9 cellular contexts compared by ENCODE assay signal in genomic region chr12:88185988-88186387, GRCh38. TPM values are rescaled to one million over a fixed set of nuclear protein-coding genes. Genes with fewer than 3 reads are reported as not detected.
DNase-seq lines count a peak whose midpoint lies in the region; ATAC-seq and TF ChIP-seq lines count a peak whose summit lies in the region.
"Had no signal": no experiment of that assay in that cellular context is flagged by ENCODE, and none has a peak within 500 bp of the region (broad histone marks: within the 10 kb centered on the region; RNA-seq: fewer than 3 reads in every experiment).

No MANE protein-coding gene starts in this region.

- no peaks in the 10 kb centered on the region for H3K79me2 ChIP-seq in H9 (ENCODE audit: insufficient read depth, low read length)

- no peak overlapping the region for H2AK5ac ChIP-seq in H9 (ENCODE audit: insufficient read length, low read length)

- H3K4me1 Mint-ChIP-seq in CD8-positive, alpha-beta memory T cell, result peaks cover 0 to 5% (median 0%) of the 10 kb centered on the region in 3 donors
- no peaks in the 10 kb centered on the region for H3K4me1 Mint-ChIP-seq in H9

- no peaks in the 10 kb centered on the region for H3K79me1 ChIP-seq in H9 (ENCODE audit: insufficient read depth, low read depth, low read length, poor library complexity, severe bottlenecking)

- no peaks in the 10 kb centered on the region for H3K27me3 Mint-ChIP-seq in CD8-positive, alpha-beta memory T cell
- H3K27me3 Mint-ChIP-seq in H9 (ENCODE audit: low read depth), result no peaks in the 10 kb centered on the region

- no peak overlapping the region for H3K9ac ChIP-seq in H9 (ENCODE audit: extremely low read depth, insufficient read length, low read length)

- H3K23me2 ChIP-seq in H9 (ENCODE audit: insufficient read length, low read depth, low read length, poor library complexity, severe bottlenecking), result no peaks in the 10 kb centered on the region

- H3K27me3 ChIP-seq in CD8-positive, alpha-beta memory T cell (ENCODE audit: insufficient read depth, low read length, poor library complexity, severe bottlenecking), result no peaks in the 10 kb centered on the region
- H3K27me3 ChIP-seq in H9 (ENCODE audit: insufficient read depth, low read length), result no peaks in the 10 kb centered on the region

- no peak overlapping the region for H2BK20ac ChIP-seq in H9 (ENCODE audit: low read depth, low read length, poor library complexity, severe bottlenecking)

- H3K14ac ChIP-seq in H9 (ENCODE audit: insufficient read depth, low read length), result no peak overlapping the region

- no peak overlapping the region for H2AFZ ChIP-seq in H9 (ENCODE audit: low read length)

- H3K4me2 ChIP-seq in H9 (ENCODE audit: insufficient read depth, insufficient read length, low read length), result no peak overlapping the region

- no peak overlapping the region for H2BK12ac ChIP-seq in H9 (ENCODE audit: insufficient read length, low read depth, low read length)

- H3K36me3 Mint-ChIP-seq in CD8-positive, alpha-beta memory T cell, result peaks cover 19 to 63% (median 25%) of the 10 kb centered on the region in 3 donors
- H3K36me3 Mint-ChIP-seq in H9 (ENCODE audit: insufficient read depth in 1 of 3, low read depth in 3 of 3), result peaks cover 19 to 28% (median 21%) of the 10 kb centered on the region in 3 experiments

- H3K4me3 Mint-ChIP-seq in CD8-positive, alpha-beta memory T cell, result no peak overlapping the region
- H3K4me3 Mint-ChIP-seq in H9, result no peak overlapping the region

- no peak overlapping the region for H3K18ac ChIP-seq in H9 (ENCODE audit: insufficient read length, low read depth, low read length)

- no peak overlapping the region for H3K27ac Mint-ChIP-seq in CD8-positive, alpha-beta memory T cell
- H3K27ac Mint-ChIP-seq in H9, result no peak overlapping the region

- no peak overlapping the region for H3K4me3 ChIP-seq in CD8-positive, alpha-beta memory T cell (ENCODE audit: low read length)

- H3K4me1 ChIP-seq in CD8-positive, alpha-beta memory T cell (ENCODE audit: insufficient read depth, low read length), result no peaks in the 10 kb centered on the region
- no peaks in the 10 kb centered on the region for H3K4me1 ChIP-seq in H9 (ENCODE audit: insufficient read depth, low read length)

- H3K9me3 Mint-ChIP-seq in CD8-positive, alpha-beta memory T cell, result peaks cover 0 to 6% (median 0%) of the 10 kb centered on the region in 5 donors
- peaks cover 0 to 4% of the 10 kb centered on the region in 2 experiments; a peak in 1 of 5 replicates for H3K9me3 Mint-ChIP-seq in H9

- H2BK15ac ChIP-seq in H9 (ENCODE audit: low read depth, low read length), result no peak overlapping the region

- no peaks in the 10 kb centered on the region for H4K20me1 ChIP-seq in H9 (ENCODE audit: control insufficient read depth, insufficient read depth, insufficient read length)

- ATAC-seq in GM21576 (IDR thresholded peaks at IDR 0.05; ENCODE audit: unreplicated experiment) (peak; percentile 64), HG03565 (IDR thresholded peaks at IDR 0.05; ENCODE audit: unreplicated experiment) (peak; percentile 85), GM21515 (IDR thresholded peaks at IDR 0.05; ENCODE audit: unreplicated experiment) (no peak)

- H3K56ac ChIP-seq in H9 (ENCODE audit: insufficient read length, low read depth, low read length), result no peak overlapping the region

- CTCF ChIA-PET in CD8-positive, alpha-beta memory T cell (lab: Charles Lee), result no interaction called here

- H3K23ac ChIP-seq in H9 (ENCODE audit: insufficient read length, low read depth, low read length), result no peak overlapping the region

- no peak overlapping the region for H3K4ac ChIP-seq in H9 (ENCODE audit: low read depth, low read length)

- no peaks in the 10 kb centered on the region for H3K9me3 ChIP-seq in CD8-positive, alpha-beta memory T cell (ENCODE audit: low read length)
- H3K9me3 ChIP-seq in H9 (ENCODE audit: control insufficient read depth, low read depth, low read length), result no peaks in the 10 kb centered on the region

- H3K36me3 ChIP-seq in CD8-positive, alpha-beta memory T cell (ENCODE audit: insufficient read depth, low read length), result no peaks in the 10 kb centered on the region

- peak; percentile 37 for DNase-seq in COLO668 (lab: John Stamatoyannopoulos, UW; ENCODE audit: unreplicated experiment)
- peak; percentile 27 for DNase-seq in dedifferentiated amniotic fluid mesenchymal stem cell (ENCODE audit: extremely low spot score)
- DNase-seq in CD8-positive, alpha-beta memory T cell, result no peak
- no peak for DNase-seq in hepatic stellate cell (ENCODE audit: low spot score)
- DNase-seq in H9, result no peak
- DNase-seq: NCI-H2081 treated with DMSO at 0.1 percent for 48 hours had no signal

- H2BK120ac ChIP-seq in H9 (ENCODE audit: low read depth, low read length, poor library complexity, severe bottlenecking), result no peak overlapping the region

- no peak overlapping the region for H2BK5ac ChIP-seq in H9 (ENCODE audit: insufficient read length, low read length)

- POLR2A ChIA-PET in CD8-positive, alpha-beta memory T cell (lab: Charles Lee), result no interaction called here

- H3K27ac ChIP-seq in CD8-positive, alpha-beta memory T cell (ENCODE audit: low read depth, low read length), result no peak overlapping the region
- H3K27ac ChIP-seq in H9 (ENCODE audit: insufficient read length, low read depth, low read length), result no peak overlapping the region

- H4K5ac ChIP-seq in H9 (ENCODE audit: insufficient read length, low read depth, low read length), result no peak overlapping the region

- no peak overlapping the region for H4K91ac ChIP-seq in H9 (ENCODE audit: insufficient read length, low read depth, low read length)

- TF ChIP-seq CTCF in H9 (conservative IDR thresholded peaks at IDR 0.05), result no peak

- H4K8ac ChIP-seq in H9 (replicated peaks; ENCODE audit: insufficient read length, low read depth, low read length), result no peak overlapping the region

- no peak overlapping the region for H3T11ph ChIP-seq in H9 (ENCODE audit: low read length)

RNA-seq across cellular contexts. Expression of gene TMTC3, which starts 43.9 kb away (rescaled TPM):
- 10 to 100 TPM in 1 of 2 experiments, 1 to 10 TPM in 1; 7.7 to 10.1 TPM for total RNA-seq in CD8-positive, alpha-beta memory T cell
- polyA plus RNA-seq in CD8-positive, alpha-beta memory T cell, result 1.8 TPM
- total RNA-seq in H9 (2021), result 37.7 and 40.1 TPM in 2 replicates

RNA-seq across cellular contexts. Expression of gene CEP290, which starts 44.1 kb away (rescaled TPM):
- 10 to 100 TPM; 14.2 to 15.9 TPM for total RNA-seq in CD8-positive, alpha-beta memory T cell
- 9.8 TPM for polyA plus RNA-seq in CD8-positive, alpha-beta memory T cell
- 10.0 and 12.8 TPM in 2 replicates for total RNA-seq in H9 (2021)

Comparison
In these comparisons a context has a peak if more than half of its experiments do, and no peak if none do; other contexts are left out.
1. DNase-seq: peak in COLO668 (single experiment) and dedifferentiated amniotic fluid mesenchymal stem cell (single experiment); none in CD8-positive, alpha-beta memory T cell (0 of 5), hepatic stellate cell (single experiment) and H9 (single experiment).